In the genomic region with DNA sequence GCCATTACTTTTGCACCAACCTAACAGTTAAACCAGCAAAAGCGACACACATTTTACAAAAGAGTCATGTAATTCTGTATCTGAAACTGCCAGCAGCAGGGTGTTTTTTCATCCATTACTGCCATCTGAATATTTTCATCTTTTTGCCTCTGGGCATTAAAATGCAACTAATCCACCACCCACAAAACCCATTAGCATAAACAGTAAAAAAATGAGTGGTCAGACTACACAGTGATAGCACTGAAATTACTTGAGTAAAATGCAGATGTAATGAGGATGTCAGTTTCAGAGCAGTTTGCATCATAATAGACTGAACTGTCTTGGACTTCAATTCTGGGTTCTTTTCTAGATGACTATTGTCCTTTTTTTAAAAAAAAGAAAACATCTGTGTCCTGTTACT, we compare ENCODE assay signal across 1 cellular context.
A peak's percentile ranks its signal among the peaks of the same experiment; 100 is the strongest.
TF ChIP-seq lines count a peak whose summit lies in the region.

No MANE protein-coding gene starts in this region.

TF ChIP-seq in HepG2, 621 proteins besides CTCF, POLR2A, EP300 and RAD21:
- TF ChIP-seq ZBTB40 (IDR thresholded peaks at IDR 0.05) (0 out of 2 replicates have a peak, but pooled peaks have one; percentile 28), ZBTB40 (CRISPR knock-in tag; IDR thresholded peaks at IDR 0.05) (no peak), SOX5 (CRISPR knock-in tag; IDR thresholded peaks at IDR 0.05; ENCODE audit: borderline replicate concordance) (no peak)
TF ChIP-seq in HepG2: peak in this region for 1.
